In genomic region chr7:149004405-149005370, GRCh38 we compare ENCODE assay signal across 1 cellular context.
TF ChIP-seq lines count a peak whose summit lies in the region.

No MANE protein-coding gene starts in this region.

TF ChIP-seq in GM23338, 12 proteins besides CTCF, POLR2A, EP300 and RAD21 (continued from another document):
- TF ChIP-seq, protein P1, sequence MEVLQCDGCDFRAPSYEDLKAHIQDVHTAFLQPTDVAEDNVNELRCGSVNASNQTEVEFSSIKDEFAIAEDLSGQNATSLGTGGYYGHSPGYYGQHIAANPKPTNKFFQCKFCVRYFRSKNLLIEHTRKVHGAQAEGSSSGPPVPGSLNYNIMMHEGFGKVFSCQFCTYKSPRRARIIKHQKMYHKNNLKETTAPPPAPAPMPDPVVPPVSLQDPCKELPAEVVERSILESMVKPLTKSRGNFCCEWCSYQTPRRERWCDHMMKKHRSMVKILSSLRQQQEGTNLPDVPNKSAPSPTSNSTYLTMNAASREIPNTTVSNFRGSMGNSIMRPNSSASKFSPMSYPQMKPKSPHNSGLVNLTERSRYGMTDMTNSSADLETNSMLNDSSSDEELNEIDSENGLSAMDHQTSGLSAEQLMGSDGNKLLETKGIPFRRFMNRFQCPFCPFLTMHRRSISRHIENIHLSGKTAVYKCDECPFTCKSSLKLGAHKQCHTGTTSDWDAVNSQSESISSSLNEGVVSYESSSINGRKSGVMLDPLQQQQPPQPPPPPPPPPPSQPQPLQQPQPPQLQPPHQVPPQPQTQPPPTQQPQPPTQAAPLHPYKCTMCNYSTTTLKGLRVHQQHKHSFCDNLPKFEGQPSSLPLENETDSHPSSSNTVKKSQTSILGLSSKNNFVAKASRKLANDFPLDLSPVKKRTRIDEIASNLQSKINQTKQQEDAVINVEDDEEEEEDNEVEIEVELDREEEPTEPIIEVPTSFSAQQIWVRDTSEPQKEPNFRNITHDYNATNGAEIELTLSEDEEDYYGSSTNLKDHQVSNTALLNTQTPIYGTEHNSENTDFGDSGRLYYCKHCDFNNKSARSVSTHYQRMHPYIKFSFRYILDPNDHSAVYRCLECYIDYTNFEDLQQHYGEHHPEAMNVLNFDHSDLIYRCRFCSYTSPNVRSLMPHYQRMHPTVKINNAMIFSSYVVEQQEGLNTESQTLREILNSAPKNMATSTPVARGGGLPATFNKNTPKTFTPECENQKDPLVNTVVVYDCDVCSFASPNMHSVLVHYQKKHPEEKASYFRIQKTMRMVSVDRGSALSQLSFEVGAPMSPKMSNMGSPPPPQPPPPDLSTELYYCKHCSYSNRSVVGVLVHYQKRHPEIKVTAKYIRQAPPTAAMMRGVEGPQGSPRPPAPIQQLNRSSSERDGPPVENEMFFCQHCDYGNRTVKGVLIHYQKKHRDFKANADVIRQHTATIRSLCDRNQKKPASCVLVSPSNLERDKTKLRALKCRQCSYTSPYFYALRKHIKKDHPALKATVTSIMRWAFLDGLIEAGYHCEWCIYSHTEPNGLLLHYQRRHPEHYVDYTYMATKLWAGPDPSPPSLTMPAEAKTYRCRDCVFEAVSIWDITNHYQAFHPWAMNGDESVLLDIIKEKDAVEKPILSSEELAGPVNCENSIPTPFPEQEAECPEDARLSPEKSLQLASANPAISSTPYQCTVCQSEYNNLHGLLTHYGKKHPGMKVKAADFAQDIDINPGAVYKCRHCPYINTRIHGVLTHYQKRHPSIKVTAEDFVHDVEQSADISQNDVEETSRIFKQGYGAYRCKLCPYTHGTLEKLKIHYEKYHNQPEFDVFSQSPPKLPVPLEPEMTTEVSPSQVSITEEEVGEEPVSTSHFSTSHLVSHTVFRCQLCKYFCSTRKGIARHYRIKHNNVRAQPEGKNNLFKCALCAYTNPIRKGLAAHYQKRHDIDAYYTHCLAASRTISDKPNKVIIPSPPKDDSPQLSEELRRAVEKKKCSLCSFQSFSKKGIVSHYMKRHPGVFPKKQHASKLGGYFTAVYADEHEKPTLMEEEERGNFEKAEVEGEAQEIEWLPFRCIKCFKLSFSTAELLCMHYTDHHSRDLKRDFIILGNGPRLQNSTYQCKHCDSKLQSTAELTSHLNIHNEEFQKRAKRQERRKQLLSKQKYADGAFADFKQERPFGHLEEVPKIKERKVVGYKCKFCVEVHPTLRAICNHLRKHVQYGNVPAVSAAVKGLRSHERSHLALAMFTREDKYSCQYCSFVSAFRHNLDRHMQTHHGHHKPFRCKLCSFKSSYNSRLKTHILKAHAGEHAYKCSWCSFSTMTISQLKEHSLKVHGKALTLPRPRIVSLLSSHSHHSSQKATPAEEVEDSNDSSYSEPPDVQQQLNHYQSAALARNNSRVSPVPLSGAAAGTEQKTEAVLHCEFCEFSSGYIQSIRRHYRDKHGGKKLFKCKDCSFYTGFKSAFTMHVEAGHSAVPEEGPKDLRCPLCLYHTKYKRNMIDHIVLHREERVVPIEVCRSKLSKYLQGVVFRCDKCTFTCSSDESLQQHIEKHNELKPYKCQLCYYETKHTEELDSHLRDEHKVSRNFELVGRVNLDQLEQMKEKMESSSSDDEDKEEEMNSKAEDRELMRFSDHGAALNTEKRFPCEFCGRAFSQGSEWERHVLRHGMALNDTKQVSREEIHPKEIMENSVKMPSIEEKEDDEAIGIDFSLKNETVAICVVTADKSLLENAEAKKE (CRISPR knock-in tag; IDR thresholded peaks at IDR 0.05), result no peak
- TF ChIP-seq, protein P2, sequence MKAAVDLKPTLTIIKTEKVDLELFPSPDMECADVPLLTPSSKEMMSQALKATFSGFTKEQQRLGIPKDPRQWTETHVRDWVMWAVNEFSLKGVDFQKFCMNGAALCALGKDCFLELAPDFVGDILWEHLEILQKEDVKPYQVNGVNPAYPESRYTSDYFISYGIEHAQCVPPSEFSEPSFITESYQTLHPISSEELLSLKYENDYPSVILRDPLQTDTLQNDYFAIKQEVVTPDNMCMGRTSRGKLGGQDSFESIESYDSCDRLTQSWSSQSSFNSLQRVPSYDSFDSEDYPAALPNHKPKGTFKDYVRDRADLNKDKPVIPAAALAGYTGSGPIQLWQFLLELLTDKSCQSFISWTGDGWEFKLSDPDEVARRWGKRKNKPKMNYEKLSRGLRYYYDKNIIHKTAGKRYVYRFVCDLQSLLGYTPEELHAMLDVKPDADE (IDR thresholded peaks at IDR 0.05), result no peak
- TF ChIP-seq POLR2AphosphoS5 (IDR thresholded peaks at IDR 0.05; ENCODE audit: low read depth), result no peak
- TF ChIP-seq, protein P3, sequence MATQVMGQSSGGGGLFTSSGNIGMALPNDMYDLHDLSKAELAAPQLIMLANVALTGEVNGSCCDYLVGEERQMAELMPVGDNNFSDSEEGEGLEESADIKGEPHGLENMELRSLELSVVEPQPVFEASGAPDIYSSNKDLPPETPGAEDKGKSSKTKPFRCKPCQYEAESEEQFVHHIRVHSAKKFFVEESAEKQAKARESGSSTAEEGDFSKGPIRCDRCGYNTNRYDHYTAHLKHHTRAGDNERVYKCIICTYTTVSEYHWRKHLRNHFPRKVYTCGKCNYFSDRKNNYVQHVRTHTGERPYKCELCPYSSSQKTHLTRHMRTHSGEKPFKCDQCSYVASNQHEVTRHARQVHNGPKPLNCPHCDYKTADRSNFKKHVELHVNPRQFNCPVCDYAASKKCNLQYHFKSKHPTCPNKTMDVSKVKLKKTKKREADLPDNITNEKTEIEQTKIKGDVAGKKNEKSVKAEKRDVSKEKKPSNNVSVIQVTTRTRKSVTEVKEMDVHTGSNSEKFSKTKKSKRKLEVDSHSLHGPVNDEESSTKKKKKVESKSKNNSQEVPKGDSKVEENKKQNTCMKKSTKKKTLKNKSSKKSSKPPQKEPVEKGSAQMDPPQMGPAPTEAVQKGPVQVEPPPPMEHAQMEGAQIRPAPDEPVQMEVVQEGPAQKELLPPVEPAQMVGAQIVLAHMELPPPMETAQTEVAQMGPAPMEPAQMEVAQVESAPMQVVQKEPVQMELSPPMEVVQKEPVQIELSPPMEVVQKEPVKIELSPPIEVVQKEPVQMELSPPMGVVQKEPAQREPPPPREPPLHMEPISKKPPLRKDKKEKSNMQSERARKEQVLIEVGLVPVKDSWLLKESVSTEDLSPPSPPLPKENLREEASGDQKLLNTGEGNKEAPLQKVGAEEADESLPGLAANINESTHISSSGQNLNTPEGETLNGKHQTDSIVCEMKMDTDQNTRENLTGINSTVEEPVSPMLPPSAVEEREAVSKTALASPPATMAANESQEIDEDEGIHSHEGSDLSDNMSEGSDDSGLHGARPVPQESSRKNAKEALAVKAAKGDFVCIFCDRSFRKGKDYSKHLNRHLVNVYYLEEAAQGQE (IDR thresholded peaks at IDR 0.05; ENCODE audit: unreplicated experiment), result no peak
- TF ChIP-seq EZH2phosphoT487 (IDR thresholded peaks at IDR 0.05; ENCODE audit: unreplicated experiment), result no peak
- TF ChIP-seq JUNB (IDR thresholded peaks at IDR 0.05; ENCODE audit: unreplicated experiment), result no peak
- no peak for TF ChIP-seq EZH2 (IDR thresholded peaks at IDR 0.05; ENCODE audit: low read depth, unreplicated experiment)
- no peak for TF ChIP-seq ZNF331 (CRISPR knock-in tag; IDR thresholded peaks at IDR 0.05; ENCODE audit: low read depth)
